In genomic region chr19:39540333-39540673, GRCh38 we compare ENCODE assay signal across 8 cellular contexts. TPM values are rescaled to one million over a fixed set of nuclear protein-coding genes. Genes with fewer than 3 reads are reported as not detected.
A peak's percentile ranks its signal among the peaks of the same experiment; 100 is the strongest.
DNase-seq lines count a peak whose midpoint lies in the region; ATAC-seq and TF ChIP-seq lines count a peak whose summit lies in the region.

No MANE protein-coding gene starts in this region.

- H3K27me3 ChIP-seq in WERI-Rb-1 (ENCODE audit: insufficient read depth, low read depth, severe bottlenecking), result no peaks in the 10 kb centered on the region

- H3K36me3 Mint-ChIP-seq in stimulated activated effector memory CD8-positive, alpha-beta T cell treated with anti-CD3 and anti-CD28 coated beads, Interleukin-12 subunit alpha, Interleukin-12 subunit beta, amount 100 ng/mL, for 72 hours, result peaks cover 22% of the 10 kb centered on the region

- TF ChIP-seq CTCF in WERI-Rb-1 (IDR thresholded peaks at IDR 0.05; ENCODE audit: low read depth, low read length), result no peak
- TF ChIP-seq CTCF in fibroblast of villous mesenchyme (IDR thresholded peaks at IDR 0.05; ENCODE audit: insufficient read depth, low read depth, low read length), result no peak

- peaks cover 40% of the 10 kb centered on the region for H3K4me1 Mint-ChIP-seq in stimulated activated effector memory CD8-positive, alpha-beta T cell treated with anti-CD3 and anti-CD28 coated beads, Interleukin-12 subunit alpha, Interleukin-12 subunit beta, amount 100 ng/mL, for 72 hours

- no peak overlapping the region for H3K27ac ChIP-seq in WERI-Rb-1

- ATAC-seq in stimulated activated effector memory CD8-positive, alpha-beta T cell treated with anti-CD3 and anti-CD28 coated beads, Interleukin-12 subunit alpha, Interleukin-12 subunit beta, amount 100 ng/mL, for 72 hours, result no peak
- no peak for ATAC-seq in HG03135 (IDR thresholded peaks at IDR 0.05; ENCODE audit: unreplicated experiment)

- peak overlapping the region; percentile 98 for H3K27ac Mint-ChIP-seq in stimulated activated effector memory CD8-positive, alpha-beta T cell treated with anti-CD3 and anti-CD28 coated beads, Interleukin-12 subunit alpha, Interleukin-12 subunit beta, amount 100 ng/mL, for 72 hours

- DNase-seq in NCI-H1092 treated with DMSO at 0.1 percent for 48 hours (lab: John Stamatoyannopoulos, UW), result peak; percentile 25
- no peak for DNase-seq in NCI-H1092 (lab: John Stamatoyannopoulos, UW)
- DNase-seq in WERI-Rb-1, result no peak
- no peak for DNase-seq in fibroblast of villous mesenchyme (ENCODE audit: low read depth)
- no peak for DNase-seq in stimulated activated effector memory CD8-positive, alpha-beta T cell treated with anti-CD3 and anti-CD28 coated beads, Interleukin-12 subunit alpha, Interleukin-12 subunit beta, amount 100 ng/mL, for 72 hours (ENCODE audit: low spot score in 2 of 2)
- no peak for DNase-seq in C1 segment of cervical spinal cord (lab: John Stamatoyannopoulos, UW)
- no peak for DNase-seq in NCI-H226

- no peaks in the 10 kb centered on the region; the same call in 1 of the 2 replicates for H3K36me3 ChIP-seq in WERI-Rb-1

- no peaks in the 10 kb centered on the region for H3K9me3 ChIP-seq in WERI-Rb-1 (ENCODE audit: severe bottlenecking)

- peak overlapping the region; percentile 92 for H3K4me3 ChIP-seq in WERI-Rb-1 (ENCODE audit: low read depth, low read length)
- H3K4me3 ChIP-seq in fibroblast of villous mesenchyme (ENCODE audit: low read depth, low read length), result peak overlapping the region; percentile 85

- no peaks in the 10 kb centered on the region for H3K9me3 Mint-ChIP-seq in stimulated activated effector memory CD8-positive, alpha-beta T cell treated with anti-CD3 and anti-CD28 coated beads, Interleukin-12 subunit alpha, Interleukin-12 subunit beta, amount 100 ng/mL, for 72 hours

- H3K4me3 Mint-ChIP-seq in stimulated activated effector memory CD8-positive, alpha-beta T cell treated with anti-CD3 and anti-CD28 coated beads, Interleukin-12 subunit alpha, Interleukin-12 subunit beta, amount 100 ng/mL, for 72 hours, result peak overlapping the region; percentile 88

RNA-seq across cellular contexts. Expression of gene EID2, which starts 0.3 kb away (rescaled TPM):
- 8.4 and 10.8 TPM in 2 replicates for total RNA-seq in fibroblast of villous mesenchyme

RNA-seq across cellular contexts. Expression of gene EID2B, which starts 7.7 kb away (rescaled TPM):
- 4.3 and 4.5 TPM in 2 replicates for total RNA-seq in fibroblast of villous mesenchyme

RNA-seq across cellular contexts. Expression of gene SELENOV, which starts 25.4 kb away (rescaled TPM):
- total RNA-seq in fibroblast of villous mesenchyme, result not detected in 2 replicates

RNA-seq across cellular contexts. Expression of gene DLL3, which starts 41.6 kb away (rescaled TPM):
- total RNA-seq in fibroblast of villous mesenchyme, result under 0.01 and 0.43 TPM in 2 replicates

RNA-seq across cellular contexts. Expression of gene TIMM50, which starts 59.7 kb away (rescaled TPM):
- total RNA-seq in fibroblast of villous mesenchyme, result 48.8 and 49.6 TPM in 2 replicates
